Comparison of ENCODE assay signal across 8 cellular contexts in genomic region chr17:47323382-47324223, GRCh38. TPM values are rescaled to one million over a fixed set of nuclear protein-coding genes. Genes with fewer than 3 reads are reported as not detected.
A peak's percentile ranks its signal among the peaks of the same experiment; 100 is the strongest.
DNase-seq lines count a peak whose midpoint lies in the region; ATAC-seq, FAIRE-seq and TF ChIP-seq lines count a peak whose summit lies in the region.

A gene with protein sequence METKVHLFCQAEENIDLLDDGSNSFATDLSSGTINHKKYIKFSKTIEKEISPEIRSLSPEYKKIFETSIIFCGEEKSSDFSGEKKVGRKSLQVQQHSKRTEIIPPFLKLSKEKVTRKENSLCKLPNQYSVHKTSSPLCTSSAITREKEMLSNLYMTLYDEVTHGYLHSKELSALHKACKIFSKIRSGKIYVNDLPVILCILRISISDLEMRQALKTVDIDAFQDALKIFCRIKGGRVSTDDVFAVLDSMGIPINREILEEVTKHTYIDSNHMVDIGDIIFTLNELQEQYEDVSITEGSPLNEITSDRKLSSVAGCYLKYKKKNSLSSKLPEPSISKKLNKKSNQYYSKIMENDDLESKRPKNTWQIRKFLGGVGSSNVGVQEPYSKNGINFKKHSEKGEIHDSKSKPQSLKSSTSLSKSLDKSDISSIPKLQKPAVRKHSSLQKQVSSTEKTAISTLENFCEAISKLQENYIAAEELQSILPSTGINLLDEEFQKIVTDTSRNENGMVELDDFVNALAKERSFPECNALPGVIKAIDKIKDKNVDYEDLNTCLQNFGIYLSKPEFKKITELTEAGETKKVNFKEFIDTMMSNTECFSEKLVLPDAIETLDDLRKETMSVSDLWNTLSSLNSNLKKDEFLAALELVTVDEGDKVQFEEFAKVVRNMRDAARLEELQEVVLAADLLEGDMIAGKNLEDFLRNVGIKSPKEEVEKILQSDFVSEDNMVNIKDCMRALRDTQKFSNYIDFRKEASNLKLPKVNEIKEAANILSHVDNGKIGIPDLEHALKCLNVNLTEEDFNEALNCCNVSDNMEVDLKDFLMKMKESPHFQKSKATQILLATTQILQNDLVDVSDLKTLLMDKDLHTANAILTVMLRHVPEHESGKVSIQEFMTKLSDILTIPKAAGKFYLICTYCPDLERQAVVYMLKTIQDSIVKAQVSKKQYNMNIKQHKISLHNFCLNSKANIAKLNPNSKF (plus strand): TSS chr17:47323955. CDS start chr17:47328354, 4,399 bp downstream.

- ATAC-seq in GM18867 (IDR thresholded peaks at IDR 0.05; ENCODE audit: unreplicated experiment) (peak; percentile 83), HG03095 (IDR thresholded peaks at IDR 0.05; ENCODE audit: unreplicated experiment) (peak; percentile 83), WTC11 (peak; percentile 98)

- H3K9me3 Mint-ChIP-seq in WTC11: peaks cover 15% of the 10 kb centered on the region

- in situ Hi-C loops in ACHN (cut with HindIII; ENCODE audit: low pct_ligation_motif_present, low pct_unique_long_range_greater_than_20kb, low sequenced_read_pairs): no loop called here

- FAIRE-seq in bronchial epithelial cell (lab: Jason Lieb, UNC): no peak

- peak within 1 kb of the TSS; percentile 84 for H3K4me3 Mint-ChIP-seq in WTC11

- H3K36me3 Mint-ChIP-seq in WTC11: peaks cover 11% of the 10 kb centered on the region

- H3K4me1 Mint-ChIP-seq in WTC11: peaks cover 15% of the 10 kb centered on the region

- no peaks in the 10 kb centered on the region for H3K27me3 ChIP-seq in bronchial epithelial cell (ENCODE audit: control insufficient read depth, insufficient read depth, low read length)

- no peaks in the 10 kb centered on the region for H3K36me3 ChIP-seq in bronchial epithelial cell (ENCODE audit: control insufficient read depth, insufficient read depth, low read length)

- TF ChIP-seq CTCF in WTC11 (IDR thresholded peaks at IDR 0.05) (no peak), bronchial epithelial cell (IDR thresholded peaks at IDR 0.05; ENCODE audit: insufficient read depth, low read length, severe bottlenecking) (no peak)

- DNase-seq in ACHN: peak; percentile 95
- DNase-seq in NCI-H2171 (lab: John Stamatoyannopoulos, UW): peak; percentile 77
- DNase-seq in WTC11 (ENCODE audit: low spot score): peak; percentile 96
- DNase-seq in bronchial epithelial cell (ENCODE audit: low read depth): peak; percentile 55
- peak; percentile 83 for DNase-seq in iris pigment epithelial cell (ENCODE audit: low read depth)
- DNase-seq in stimulated activated CD4-positive, alpha-beta T cell treated with anti-CD3 and anti-CD28 coated beads, Interleukin-12 subunit alpha, Interleukin-12 subunit beta, amount 100 ng/mL, for 4 hours: peak; percentile 76

- CTCF ChIA-PET in WTC11 (lab: Charles Lee): interaction anchor here (0.6 to 1.5 kb wide), 6 partner anchors 8 to 381 kb away, joined by 3 to 4 read pairs (median 4); partner anchors contain the start of gene CDC27

- peak within 1 kb of the TSS; percentile 94 for H3K27ac Mint-ChIP-seq in WTC11

- peak within 1 kb of the TSS; percentile 76 for H3K4me3 ChIP-seq in bronchial epithelial cell (ENCODE audit: low read depth, low read length)

- H3K27me3 Mint-ChIP-seq in WTC11 (ENCODE audit: low read depth): peaks cover 37% of the 10 kb centered on the region

- POLR2A ChIA-PET in WTC11 (lab: Charles Lee): interaction anchor here (1.2 kb wide), 1 partner anchor 326 kb away, joined by 3 read pairs; the partner anchor contains the start of gene KPNB1

TF ChIP-seq in WTC11, 78 proteins besides CTCF, POLR2A, EP300 and RAD21 (continues in another document):
- TF ChIP-seq ZNF263 (CRISPR knock-in tag; IDR thresholded peaks at IDR 0.05; ENCODE audit: low read depth) (0 out of 2 replicates have a peak, but pooled peaks have one; percentile 24), TCF7 (CRISPR knock-in tag; IDR thresholded peaks at IDR 0.05; ENCODE audit: low read depth) (peak; percentile 85), ATF6 (CRISPR knock-in tag; IDR thresholded peaks at IDR 0.05) (peak; percentile 53; the same call in 1 of the 2 replicates), E2F4 (CRISPR knock-in tag; IDR thresholded peaks at IDR 0.05; ENCODE audit: borderline replicate concordance, low read depth) (peak; percentile 69; the same call in 1 of the 2 replicates), GABPB1 (CRISPR knock-in tag; IDR thresholded peaks at IDR 0.05) (peak; percentile 80), ZNF416 (CRISPR knock-in tag; IDR thresholded peaks at IDR 0.05) (no peak), TEAD4 (CRISPR knock-in tag; IDR thresholded peaks at IDR 0.05) (peak; percentile 71; the same call in 1 of the 2 replicates), ETV6 (CRISPR knock-in tag; IDR thresholded peaks at IDR 0.05) (peak; percentile 96), USF1 (CRISPR knock-in tag; IDR thresholded peaks at IDR 0.05) (peak; percentile 93), E2F5 (CRISPR knock-in tag; IDR thresholded peaks at IDR 0.05) (peak; percentile 97), SMAD3 (CRISPR knock-in tag; IDR thresholded peaks at IDR 0.05; ENCODE audit: borderline replicate concordance) (peak; percentile 71; the same call in 1 of the 2 replicates), ELF4 (CRISPR knock-in tag; IDR thresholded peaks at IDR 0.05; ENCODE audit: low read depth) (peak; percentile 93), PREB (CRISPR knock-in tag; IDR thresholded peaks at IDR 0.05; ENCODE audit: borderline replicate concordance) (peak; percentile 92; the same call in 1 of the 2 replicates), MYBL2 (CRISPR knock-in tag; IDR thresholded peaks at IDR 0.05) (peak; percentile 95; the same call in 1 of the 2 replicates)
- TF ChIP-seq, protein P1, sequence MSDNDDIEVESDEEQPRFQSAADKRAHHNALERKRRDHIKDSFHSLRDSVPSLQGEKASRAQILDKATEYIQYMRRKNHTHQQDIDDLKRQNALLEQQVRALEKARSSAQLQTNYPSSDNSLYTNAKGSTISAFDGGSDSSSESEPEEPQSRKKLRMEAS (CRISPR knock-in tag; IDR thresholded peaks at IDR 0.05): peak; percentile 97
- TF ChIP-seq, protein P2, sequence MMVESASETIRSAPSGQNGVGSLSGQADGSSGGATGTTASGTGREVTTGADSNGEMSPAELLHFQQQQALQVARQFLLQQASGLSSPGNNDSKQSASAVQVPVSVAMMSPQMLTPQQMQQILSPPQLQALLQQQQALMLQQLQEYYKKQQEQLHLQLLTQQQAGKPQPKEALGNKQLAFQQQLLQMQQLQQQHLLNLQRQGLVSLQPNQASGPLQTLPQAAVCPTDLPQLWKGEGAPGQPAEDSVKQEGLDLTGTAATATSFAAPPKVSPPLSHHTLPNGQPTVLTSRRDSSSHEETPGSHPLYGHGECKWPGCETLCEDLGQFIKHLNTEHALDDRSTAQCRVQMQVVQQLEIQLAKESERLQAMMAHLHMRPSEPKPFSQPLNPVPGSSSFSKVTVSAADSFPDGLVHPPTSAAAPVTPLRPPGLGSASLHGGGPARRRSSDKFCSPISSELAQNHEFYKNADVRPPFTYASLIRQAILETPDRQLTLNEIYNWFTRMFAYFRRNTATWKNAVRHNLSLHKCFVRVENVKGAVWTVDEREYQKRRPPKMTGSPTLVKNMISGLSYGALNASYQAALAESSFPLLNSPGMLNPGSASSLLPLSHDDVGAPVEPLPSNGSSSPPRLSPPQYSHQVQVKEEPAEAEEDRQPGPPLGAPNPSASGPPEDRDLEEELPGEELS (CRISPR knock-in tag; IDR thresholded peaks at IDR 0.05): peak; percentile 98

RNA-seq across cellular contexts. Expression of the gene that starts here (rescaled TPM):
- total RNA-seq in WTC11 (2021): 3.5 to 10.1 TPM (median 8.7 TPM) in 3 replicates
- total RNA-seq in bronchial epithelial cell: 0.26 and 5.1 TPM in 2 replicates

Comparison
In these comparisons a context has a peak if more than half of its experiments do, and no peak if none do; other contexts are left out.
1. Peak in every context shown above with its lines: DNase-seq, ATAC-seq and H3K4me3 ChIP-seq.